Comparison of ENCODE assay signal across 11 cellular contexts in the genomic region with DNA sequence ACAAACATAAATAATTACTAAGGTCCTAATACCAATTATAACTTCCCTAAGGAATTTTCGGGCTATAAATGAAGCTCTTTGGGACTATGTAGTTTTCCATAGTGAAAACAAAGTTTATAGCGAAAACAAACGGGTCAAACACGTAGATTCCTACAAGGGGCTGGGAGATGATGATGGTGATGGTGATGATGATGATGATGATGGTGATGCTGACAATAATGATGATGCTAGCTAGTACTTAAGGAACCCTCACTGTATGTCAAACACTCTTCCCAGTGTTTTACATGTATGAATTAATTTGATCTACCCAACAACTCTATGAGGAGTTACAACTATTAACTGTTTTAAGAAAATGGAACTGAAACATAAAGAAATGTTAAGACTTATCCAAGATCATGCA.
"Had no signal": no experiment of that assay in that cellular context is flagged by ENCODE, and none has a peak within 500 bp of the region (broad histone marks: within the 10 kb centered on the region; RNA-seq: fewer than 3 reads in every experiment).

No MANE protein-coding gene starts in this region.

- H3K27ac Mint-ChIP-seq: GM23338, H9, HFFc6 had no signal

- ATAC-seq: GM23338, HCT116 had no signal

- H3K9me3 Mint-ChIP-seq: GM23338, H9, HFFc6 had no signal

- H3K9me3 ChIP-seq: HAP-1 had no signal

- H3K9ac ChIP-seq: GM23248 had no signal

- H2AFZ ChIP-seq: GM23248, GM23338 had no signal

- H3K4me2 ChIP-seq: GM23338 had no signal

- H3K4me3 ChIP-seq: GM23248, GM23338, HAP-1 had no signal

- H3K4me3 Mint-ChIP-seq: GM23338, H9, HFFc6 had no signal

- H3K27ac ChIP-seq: GM23248 had no signal

- DNase-seq: GM23248, GOT3, H7, H9, HCEC 1CT, HFFc6 had no signal

- FAIRE-seq: H1, H54 had no signal

- H3K36me3 ChIP-seq: HAP-1 had no signal
